ENCODE assay signal across 10 cellular contexts in the genomic region with DNA sequence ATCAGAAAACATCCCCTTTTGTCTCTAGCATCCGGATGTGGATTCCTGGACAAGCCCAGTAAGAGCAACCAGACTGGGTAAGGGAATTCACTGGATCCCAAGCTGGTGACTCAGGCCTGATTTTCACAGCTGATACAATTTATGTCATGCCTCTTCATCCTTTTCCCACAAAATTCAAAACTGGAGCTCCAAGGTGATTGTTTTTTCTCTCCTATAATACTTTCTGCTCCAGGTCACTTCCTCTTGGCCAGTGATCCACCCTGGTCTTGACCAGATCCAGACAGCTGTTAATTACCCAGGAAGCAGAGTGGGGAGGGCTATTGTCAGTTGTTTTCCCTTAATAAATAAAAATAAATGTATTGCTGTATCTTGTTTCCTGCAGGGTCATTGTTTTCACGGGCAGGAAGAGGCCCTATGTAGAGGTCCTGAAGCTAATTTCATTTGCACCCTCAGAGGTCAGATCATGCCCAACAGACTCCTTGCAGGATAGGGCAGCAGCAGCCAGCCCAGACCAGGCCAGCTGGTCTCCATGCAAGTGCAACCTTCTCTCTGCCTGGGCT. TPM values are rescaled to one million over a fixed set of nuclear protein-coding genes. Genes with fewer than 3 reads are reported as not detected.
DNase-seq lines count a peak whose midpoint lies in the region; ATAC-seq and TF ChIP-seq lines count a peak whose summit lies in the region.
"Had no signal": no experiment of that assay in that cellular context is flagged by ENCODE, and none has a peak within 500 bp of the region (broad histone marks: within the 10 kb centered on the region; RNA-seq: fewer than 3 reads in every experiment).

No MANE protein-coding gene starts in this region.

- TF ChIP-seq CTCF in HFF-Myc (IDR thresholded peaks at IDR 0.05; ENCODE audit: low read depth, low read length, missing control alignments) (no peak), fibroblast of the aortic adventitia (IDR thresholded peaks at IDR 0.05; ENCODE audit: insufficient read depth, low read length) (no peak)

- H3K4me3 ChIP-seq in HFF-Myc (replicated peaks; ENCODE audit: low read depth, low read length) = no peak overlapping the region
- H3K4me3 ChIP-seq in SJCRH30 = no peak overlapping the region
- no peak overlapping the region for H3K4me3 ChIP-seq in fibroblast of the aortic adventitia (ENCODE audit: low read depth, low read length)
- H3K4me3 ChIP-seq: prostate gland, vagina had no signal

- no peaks in the 10 kb centered on the region for H3K27me3 ChIP-seq in SJCRH30
- H3K27me3 ChIP-seq: vagina had no signal

- H3K4me1 ChIP-seq in SJCRH30 = peaks cover 4% of the 10 kb centered on the region; the same call in 1 of the 2 replicates
- H3K4me1 ChIP-seq: prostate gland, vagina had no signal

- no peaks in the 10 kb centered on the region for H3K9me3 ChIP-seq in SJCRH30 (replicated peaks)
- H3K9me3 ChIP-seq: prostate gland, vagina had no signal

- H3K27ac ChIP-seq in SJCRH30 = no peak overlapping the region
- H3K27ac ChIP-seq: prostate gland, vagina had no signal

- no peak for ATAC-seq in HG03521 (IDR thresholded peaks at IDR 0.05; ENCODE audit: unreplicated experiment)

- peak; percentile 49 for DNase-seq in HFF-Myc (ENCODE audit: extremely low read depth, low read depth)
- DNase-seq in SJCRH30 = peak; percentile 14 to 23
- DNase-seq in fibroblast of the aortic adventitia (ENCODE audit: low read depth) = peak; percentile 58
- DNase-seq in renal cortical epithelial cell (ENCODE audit: low read depth) = peak; percentile 81
- no peak for DNase-seq in midbrain (lab: John Stamatoyannopoulos, UW)
- DNase-seq in stimulated activated CD4-positive, alpha-beta T cell treated with anti-CD3 and anti-CD28 coated beads, Interleukin-2, amount 100 ng/mL, for 48 hours = no peak
- DNase-seq: NCI-H1048 had no signal

- H3K36me3 ChIP-seq in SJCRH30 = no peaks in the 10 kb centered on the region
- H3K36me3 ChIP-seq: prostate gland, vagina had no signal

RNA-seq across cellular contexts. Expression of a gene that starts 57.6 kb away (rescaled TPM):
- not detected in 2 replicates for total RNA-seq in SJCRH30 (2014; rRNA removed; shearing (Covaris generic))
- 25.2 and 28.1 TPM in 2 replicates for total RNA-seq in fibroblast of the aortic adventitia (ENCODE audit: low replicate concordance)
- 82.8 and 202 TPM in 2 replicates for total RNA-seq in renal cortical epithelial cell
- total RNA-seq: vagina had no signal

Comparison
In these comparisons a context has a peak if more than half of its experiments do, and no peak if none do; other contexts are left out.
1. DNase-seq: peak in HFF-Myc (single experiment), SJCRH30 (2 of 2), fibroblast of the aortic adventitia (single experiment) and renal cortical epithelial cell (single experiment); none in midbrain (single experiment) and stimulated activated CD4-positive, alpha-beta T cell treated with anti-CD3 and anti-CD28 coated beads, Interleukin-2, amount 100 ng/mL, for 48 hours (0 of 2).
2. RNA of a gene that starts 57.6 kb away (total RNA-seq): 82.8 to 202 TPM in renal cortical epithelial cell and 25.2 to 28.1 TPM in fibroblast of the aortic adventitia; not detected in SJCRH30; every median in the first group is over 10 times any median in the second.